Comparison of ENCODE assay signal across 9 cellular contexts in genomic region chr18:59308201-59309014, GRCh38. TPM values are rescaled to one million over a fixed set of nuclear protein-coding genes. Genes with fewer than 3 reads are reported as not detected.
DNase-seq lines count a peak whose midpoint lies in the region; ATAC-seq and TF ChIP-seq lines count a peak whose summit lies in the region.
"Had no signal": no experiment of that assay in that cellular context is flagged by ENCODE, and none has a peak within 500 bp of the region (broad histone marks: within the 10 kb centered on the region; RNA-seq: fewer than 3 reads in every experiment).

No MANE protein-coding gene starts in this region.

- peaks cover 3% of the 10 kb centered on the region for H3K4me1 ChIP-seq in adipocyte (ENCODE audit: control insufficient read depth, insufficient read depth, low read length)
- H3K4me1 ChIP-seq in right atrium auricular region, result peaks cover 0 to 6% of the 10 kb centered on the region in 2 donors
- peaks cover 0 to 2% of the 10 kb centered on the region in 2 donors for H3K4me1 ChIP-seq in aorta (ENCODE audit: control insufficient read depth in 1 of 2, insufficient read depth in 2 of 2, low read length in 2 of 2)

- ATAC-seq in aorta (ENCODE audit: low FRiP score), result peak; percentile 91

- in situ Hi-C loops in G401 (cut with HindIII; ENCODE audit: low sequenced_read_pairs), result no loop called here

- peak; percentile 69 to 88 for TF ChIP-seq CTCF in right atrium auricular region (IDR thresholded peaks at IDR 0.05)

- H3K4me3 ChIP-seq in adipocyte (ENCODE audit: low read length) (peak overlapping the region; percentile 64), right atrium auricular region (peak overlapping the region in 1 of 2 donors; percentile 31), aorta (ENCODE audit: low read length in 2 of 2) (no peak overlapping the region)

- CTCF ChIA-PET in HEK293T (lab: Yijun Ruan, JAX), result interaction anchor here (0.6 to 5.3 kb wide), 17 partner anchors 10 to 515 kb away, joined by 3 to 32 read pairs (median 3); no protein-coding TSS in a partner anchor

- DNase-seq in G401 (ENCODE audit: low spot score) (peak; percentile 18), HEK293T (ENCODE audit: extremely low spot score) (peak; percentile 75), NAMALWA (ENCODE audit: low spot score) (peak; percentile 57), T follicular helper cell (ENCODE audit: low read depth) (peak; percentile 45), adipocyte (ENCODE audit: low read depth) (peak; percentile 92), right atrium auricular region (ENCODE audit: low spot score) (peak; percentile 73), renal cortical epithelial cell (ENCODE audit: low read depth) (peak; percentile 28), aorta (peak; percentile 83 to 92)

- intact Hi-C loops in aorta (cut with DNase I), result loop anchor here (2.0 to 5.0 kb wide), 2 partner anchors 94 kb away; no protein-coding TSS in a partner anchor

- H3K36me3 ChIP-seq in adipocyte (ENCODE audit: control insufficient read depth, insufficient read depth, low read length, severe bottlenecking) (no peaks in the 10 kb centered on the region), right atrium auricular region (no peaks in the 10 kb centered on the region), aorta (ENCODE audit: control insufficient read depth in 1 of 2, insufficient read depth in 2 of 2, low read length in 1 of 2) (no peaks in the 10 kb centered on the region)

- 3 to 5% methylated on average over 40 to 47 of the region's 47 CpGs for WGBS in aorta, 2 donors

- H3K27me3 ChIP-seq in adipocyte (replicated peaks; ENCODE audit: control insufficient read depth, insufficient read depth, low read length), result peaks cover 73% of the 10 kb centered on the region
- no peaks in the 10 kb centered on the region for H3K27me3 ChIP-seq in right atrium auricular region
- H3K27me3 ChIP-seq in aorta (ENCODE audit: control insufficient read depth in 1 of 2, insufficient read depth in 2 of 2, low read length in 1 of 2), result no peaks in the 10 kb centered on the region

- H3K27ac ChIP-seq in right atrium auricular region (no peak overlapping the region), aorta (ENCODE audit: low read depth in 1 of 2, low read length in 2 of 2) (no peak overlapping the region)
- H3K27ac ChIP-seq: skin epidermis had no signal

- POLR2A ChIA-PET in HEK293T (lab: Yijun Ruan, JAX), result interaction anchor here (1.1 kb wide), 1 partner anchor 51 kb away, joined by 5 read pairs; the partner anchor contains the start of gene LMAN1

- no peaks in the 10 kb centered on the region for H3K9me3 ChIP-seq in adipocyte (ENCODE audit: control insufficient read depth, low read length)
- H3K9me3 ChIP-seq in right atrium auricular region, result no peaks in the 10 kb centered on the region
- no peaks in the 10 kb centered on the region for H3K9me3 ChIP-seq in aorta (ENCODE audit: control insufficient read depth, low read length)

- H3K9ac ChIP-seq in adipocyte (ENCODE audit: low read length), result peak overlapping the region; percentile 14

TF ChIP-seq in HEK293T, 16 proteins besides CTCF, POLR2A, EP300 and RAD21:
- TF ChIP-seq HDGF (IDR thresholded peaks at IDR 0.05; ENCODE audit: borderline replicate concordance) (no peak), PKNOX1 (IDR thresholded peaks at IDR 0.05) (no peak), L3MBTL2 (conservative IDR thresholded peaks at IDR 0.05) (peak; percentile 62), LEF1 (IDR thresholded peaks at IDR 0.05; ENCODE audit: borderline replicate concordance) (no peak), SP1 (IDR thresholded peaks at IDR 0.05) (no peak)

RNA-seq across cellular contexts. Expression of gene CPLX4, which starts 10.0 kb away (rescaled TPM):
- total RNA-seq in G401 (2014; rRNA removed; shearing (Covaris generic)), result not detected in 2 replicates
- total RNA-seq in right atrium auricular region, result not detected
- total RNA-seq in renal cortical epithelial cell, result not detected in 2 replicates
- total RNA-seq in aorta, result not detected
- polyA plus RNA-seq in aorta, result under 1 TPM in 1 of 2 donors, not detected in 1; 0.38 TPM

RNA-seq across cellular contexts. Expression of gene RAX, which starts 35.2 kb away (rescaled TPM):
- total RNA-seq in G401 (2014; rRNA removed; shearing (Covaris generic)), result not detected in 2 replicates
- total RNA-seq in right atrium auricular region (not detected), renal cortical epithelial cell (not detected in 2 replicates), aorta (not detected)
- not detected for polyA plus RNA-seq in aorta

RNA-seq across cellular contexts. Expression of gene LMAN1, which starts 50.7 kb away (rescaled TPM):
- 53.2 and 72.4 TPM in 2 replicates for total RNA-seq in G401 (2014; rRNA removed; shearing (Covaris generic))
- 100 to 1,000 TPM in 1 of 2 donors, 10 to 100 TPM in 1; 69.0 to 107 TPM for total RNA-seq in right atrium auricular region
- total RNA-seq in renal cortical epithelial cell, result 131 and 208 TPM in 2 replicates
- total RNA-seq in aorta, result 10 to 100 TPM; 70.1 to 71.8 TPM
- polyA plus RNA-seq in aorta, result 10 to 100 TPM; 13.8 to 24.5 TPM

Comparison
In these comparisons a context has a peak if more than half of its experiments do, and no peak if none do; other contexts are left out.
1. DNase-seq: peak in every context shown above with its lines; median percentile 92 in adipocyte; 88 in aorta; 75 in HEK293T; 73 in right atrium auricular region; 57 in NAMALWA; 45 in T follicular helper cell; 28 in renal cortical epithelial cell; 18 in G401.